3 cellular contexts compared by ENCODE assay signal in genomic region chr9:30579810-30580209, GRCh38.
"Had no signal": no experiment of that assay in that cellular context is flagged by ENCODE, and none has a peak within 500 bp of the region (broad histone marks: within the 10 kb centered on the region; RNA-seq: fewer than 3 reads in every experiment).

No MANE protein-coding gene starts in this region.

- DNase-seq: GDM1, GF-D8 had no signal

- H3K4me3 ChIP-seq: GM12878 had no signal

- ATAC-seq: GM12878 had no signal
